1 cellular context compared by ENCODE assay signal in the genomic region with DNA sequence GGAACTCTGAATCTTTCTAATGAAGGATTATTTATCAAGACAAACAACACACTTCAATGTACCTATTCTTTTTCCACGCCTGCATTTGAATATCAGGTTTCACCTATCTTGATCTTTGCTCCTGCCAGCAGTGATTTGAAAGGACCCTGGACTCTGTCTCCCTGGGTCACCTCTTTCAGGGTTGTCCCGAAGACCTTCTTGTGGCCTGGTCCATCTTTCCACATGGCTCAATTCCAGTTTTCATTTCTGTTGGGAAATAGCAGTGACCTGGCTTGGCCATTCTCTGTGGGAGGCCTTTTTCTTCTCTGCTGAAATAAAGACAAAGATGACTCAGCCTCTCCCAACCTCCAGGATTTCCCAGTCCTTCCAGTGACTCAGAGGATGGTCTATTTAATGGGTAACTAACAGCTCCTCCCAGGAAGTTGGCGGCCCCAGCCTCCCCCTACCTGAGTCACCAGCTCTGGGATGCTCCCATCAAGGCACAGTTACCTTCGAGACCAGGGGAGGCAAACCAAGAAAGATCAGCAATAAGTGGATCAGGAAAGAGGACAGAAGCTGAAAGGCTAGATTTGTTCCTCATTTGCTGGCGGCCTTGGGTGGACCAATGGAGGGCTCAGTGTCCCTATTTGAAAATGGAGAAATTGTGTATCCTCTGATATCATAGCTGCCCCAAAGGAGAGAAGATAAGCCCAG.
TF ChIP-seq lines count a peak whose summit lies in the region.

No MANE protein-coding gene starts in this region.

TF ChIP-seq in HepG2, 621 proteins besides CTCF, POLR2A, EP300 and RAD21 (continued from another document and continues in another):
- TF ChIP-seq BCL6 (CRISPR knock-in tag; IDR thresholded peaks at IDR 0.05) (peak; percentile 89), TP53 (CRISPR knock-in tag; conservative IDR thresholded peaks at IDR 0.05) (0 out of 2 replicates have a peak, but pooled peaks have one; percentile 22), ZNF552 (CRISPR knock-in tag; IDR thresholded peaks at IDR 0.05; ENCODE audit: borderline replicate concordance) (0 out of 2 replicates have a peak, but pooled peaks have one; percentile 63), CREM (IDR thresholded peaks at IDR 0.05) (peak; percentile 76), CREM (CRISPR knock-in tag; IDR thresholded peaks at IDR 0.05) (no peak), DR1 (CRISPR knock-in tag; IDR thresholded peaks at IDR 0.05) (0 out of 2 replicates have a peak, but pooled peaks have one; percentile 9), CHCHD3 (CRISPR knock-in tag; IDR thresholded peaks at IDR 0.05) (no peak), PCBP1 (IDR thresholded peaks at IDR 0.05; ENCODE audit: borderline replicate concordance, low read depth, low read length) (no peak), ZNF501 (CRISPR knock-in tag; IDR thresholded peaks at IDR 0.05) (peak; percentile 86; the same call in 1 of the 2 replicates), SIN3A (IDR thresholded peaks at IDR 0.05; ENCODE audit: borderline replicate concordance, low read depth, low read length) (peak; percentile 70; the same call in 1 of the 2 replicates), TBX2 (CRISPR knock-in tag; IDR thresholded peaks at IDR 0.05; ENCODE audit: borderline replicate concordance) (peak; percentile 86), RXRB (CRISPR knock-in tag; IDR thresholded peaks at IDR 0.05; ENCODE audit: borderline replicate concordance) (peak; percentile 96), ZNF225 (CRISPR knock-in tag; IDR thresholded peaks at IDR 0.05) (no peak; the same call in 1 of the 2 replicates), MTF2 (CRISPR knock-in tag; IDR thresholded peaks at IDR 0.05; ENCODE audit: borderline replicate concordance) (no peak), SKI (IDR thresholded peaks at IDR 0.05; ENCODE audit: partially characterized antibody) (peak; percentile 80), SSRP1 (CRISPR knock-in tag; IDR thresholded peaks at IDR 0.05) (no peak; the same call in 1 of the 2 replicates), MYNN (CRISPR knock-in tag; IDR thresholded peaks at IDR 0.05; ENCODE audit: low read depth) (no peak), MEF2D (CRISPR knock-in tag; IDR thresholded peaks at IDR 0.05) (peak; percentile 82; the same call in 1 of the 2 replicates), ZNF614 (CRISPR knock-in tag; IDR thresholded peaks at IDR 0.05; ENCODE audit: borderline replicate concordance) (peak; percentile 91), ZNF33B (CRISPR knock-in tag; IDR thresholded peaks at IDR 0.05) (no peak), ZNF382 (CRISPR knock-in tag; IDR thresholded peaks at IDR 0.05; ENCODE audit: borderline replicate concordance) (no peak), SETDB1 (CRISPR knock-in tag; IDR thresholded peaks at IDR 0.05; ENCODE audit: borderline replicate concordance) (no peak), EHMT2 (IDR thresholded peaks at IDR 0.05; ENCODE audit: borderline replicate concordance, low read depth, low read length) (peak; percentile 69), ZSCAN12 (CRISPR knock-in tag; IDR thresholded peaks at IDR 0.05) (no peak), WIZ (CRISPR knock-in tag; IDR thresholded peaks at IDR 0.05) (no peak), ZNF569 (CRISPR knock-in tag; IDR thresholded peaks at IDR 0.05; ENCODE audit: borderline replicate concordance) (no peak), NFRKB (IDR thresholded peaks at IDR 0.05) (no peak), GFI1 (CRISPR knock-in tag; IDR thresholded peaks at IDR 0.05; ENCODE audit: borderline replicate concordance) (peak; percentile 100), ISL2 (CRISPR knock-in tag; IDR thresholded peaks at IDR 0.05) (peak; percentile 42), SOX5 (CRISPR knock-in tag; IDR thresholded peaks at IDR 0.05; ENCODE audit: borderline replicate concordance) (peak; percentile 85), ELF1 (CRISPR knock-in tag; IDR thresholded peaks at IDR 0.05) (peak; percentile 79), ELF3 (CRISPR knock-in tag; IDR thresholded peaks at IDR 0.05) (peak; percentile 87), ZNF180 (CRISPR knock-in tag; IDR thresholded peaks at IDR 0.05; ENCODE audit: borderline replicate concordance, low read depth) (no peak), STAT5B (CRISPR knock-in tag; IDR thresholded peaks at IDR 0.05) (no peak), NFE2 (CRISPR knock-in tag; IDR thresholded peaks at IDR 0.05) (peak; percentile 83), NR2F1 (CRISPR knock-in tag; IDR thresholded peaks at IDR 0.05) (peak; percentile 80 to 96), ZNF816 (CRISPR knock-in tag; IDR thresholded peaks at IDR 0.05; ENCODE audit: borderline replicate concordance) (no peak; the same call in 1 of the 2 replicates), FOXO1 (CRISPR knock-in tag; IDR thresholded peaks at IDR 0.05) (no peak; the same call in 1 of the 2 replicates), MIER3 (CRISPR knock-in tag; IDR thresholded peaks at IDR 0.05; ENCODE audit: borderline replicate concordance) (peak; percentile 87; the same call in 1 of the 2 replicates), CENPX (CRISPR knock-in tag; IDR thresholded peaks at IDR 0.05) (no peak), SAP130 (CRISPR knock-in tag; IDR thresholded peaks at IDR 0.05; ENCODE audit: low read depth) (peak; percentile 87), ZNF598 (CRISPR knock-in tag; IDR thresholded peaks at IDR 0.05; ENCODE audit: borderline replicate concordance) (no peak), KMT2A (CRISPR knock-in tag; IDR thresholded peaks at IDR 0.05) (no peak), ZNF850 (CRISPR knock-in tag; conservative IDR thresholded peaks at IDR 0.05) (no peak), ZNF749 (CRISPR knock-in tag; IDR thresholded peaks at IDR 0.05; ENCODE audit: borderline replicate concordance) (peak; percentile 10; the same call in 1 of the 2 replicates), KDM5A (IDR thresholded peaks at IDR 0.05; ENCODE audit: borderline replicate concordance, low read length) (no peak), KDM6A (CRISPR knock-in tag; IDR thresholded peaks at IDR 0.05; ENCODE audit: low read depth) (peak; percentile 67), NRL (CRISPR knock-in tag; IDR thresholded peaks at IDR 0.05; ENCODE audit: borderline replicate concordance) (no peak)
- TF ChIP-seq, protein P1, sequence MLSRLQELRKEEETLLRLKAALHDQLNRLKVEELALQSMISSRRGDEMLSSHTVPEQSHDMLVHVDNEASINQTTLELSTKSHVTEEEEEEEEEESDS (CRISPR knock-in tag; IDR thresholded peaks at IDR 0.05; ENCODE audit: borderline replicate concordance) = no peak
- TF ChIP-seq, protein P2, sequence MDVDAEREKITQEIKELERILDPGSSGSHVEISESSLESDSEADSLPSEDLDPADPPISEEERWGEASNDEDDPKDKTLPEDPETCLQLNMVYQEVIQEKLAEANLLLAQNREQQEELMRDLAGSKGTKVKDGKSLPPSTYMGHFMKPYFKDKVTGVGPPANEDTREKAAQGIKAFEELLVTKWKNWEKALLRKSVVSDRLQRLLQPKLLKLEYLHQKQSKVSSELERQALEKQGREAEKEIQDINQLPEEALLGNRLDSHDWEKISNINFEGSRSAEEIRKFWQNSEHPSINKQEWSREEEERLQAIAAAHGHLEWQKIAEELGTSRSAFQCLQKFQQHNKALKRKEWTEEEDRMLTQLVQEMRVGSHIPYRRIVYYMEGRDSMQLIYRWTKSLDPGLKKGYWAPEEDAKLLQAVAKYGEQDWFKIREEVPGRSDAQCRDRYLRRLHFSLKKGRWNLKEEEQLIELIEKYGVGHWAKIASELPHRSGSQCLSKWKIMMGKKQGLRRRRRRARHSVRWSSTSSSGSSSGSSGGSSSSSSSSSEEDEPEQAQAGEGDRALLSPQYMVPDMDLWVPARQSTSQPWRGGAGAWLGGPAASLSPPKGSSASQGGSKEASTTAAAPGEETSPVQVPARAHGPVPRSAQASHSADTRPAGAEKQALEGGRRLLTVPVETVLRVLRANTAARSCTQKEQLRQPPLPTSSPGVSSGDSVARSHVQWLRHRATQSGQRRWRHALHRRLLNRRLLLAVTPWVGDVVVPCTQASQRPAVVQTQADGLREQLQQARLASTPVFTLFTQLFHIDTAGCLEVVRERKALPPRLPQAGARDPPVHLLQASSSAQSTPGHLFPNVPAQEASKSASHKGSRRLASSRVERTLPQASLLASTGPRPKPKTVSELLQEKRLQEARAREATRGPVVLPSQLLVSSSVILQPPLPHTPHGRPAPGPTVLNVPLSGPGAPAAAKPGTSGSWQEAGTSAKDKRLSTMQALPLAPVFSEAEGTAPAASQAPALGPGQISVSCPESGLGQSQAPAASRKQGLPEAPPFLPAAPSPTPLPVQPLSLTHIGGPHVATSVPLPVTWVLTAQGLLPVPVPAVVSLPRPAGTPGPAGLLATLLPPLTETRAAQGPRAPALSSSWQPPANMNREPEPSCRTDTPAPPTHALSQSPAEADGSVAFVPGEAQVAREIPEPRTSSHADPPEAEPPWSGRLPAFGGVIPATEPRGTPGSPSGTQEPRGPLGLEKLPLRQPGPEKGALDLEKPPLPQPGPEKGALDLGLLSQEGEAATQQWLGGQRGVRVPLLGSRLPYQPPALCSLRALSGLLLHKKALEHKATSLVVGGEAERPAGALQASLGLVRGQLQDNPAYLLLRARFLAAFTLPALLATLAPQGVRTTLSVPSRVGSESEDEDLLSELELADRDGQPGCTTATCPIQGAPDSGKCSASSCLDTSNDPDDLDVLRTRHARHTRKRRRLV (CRISPR knock-in tag; IDR thresholded peaks at IDR 0.05) = peak; percentile 63; the same call in 1 of the 2 replicates
- TF ChIP-seq, protein P3, sequence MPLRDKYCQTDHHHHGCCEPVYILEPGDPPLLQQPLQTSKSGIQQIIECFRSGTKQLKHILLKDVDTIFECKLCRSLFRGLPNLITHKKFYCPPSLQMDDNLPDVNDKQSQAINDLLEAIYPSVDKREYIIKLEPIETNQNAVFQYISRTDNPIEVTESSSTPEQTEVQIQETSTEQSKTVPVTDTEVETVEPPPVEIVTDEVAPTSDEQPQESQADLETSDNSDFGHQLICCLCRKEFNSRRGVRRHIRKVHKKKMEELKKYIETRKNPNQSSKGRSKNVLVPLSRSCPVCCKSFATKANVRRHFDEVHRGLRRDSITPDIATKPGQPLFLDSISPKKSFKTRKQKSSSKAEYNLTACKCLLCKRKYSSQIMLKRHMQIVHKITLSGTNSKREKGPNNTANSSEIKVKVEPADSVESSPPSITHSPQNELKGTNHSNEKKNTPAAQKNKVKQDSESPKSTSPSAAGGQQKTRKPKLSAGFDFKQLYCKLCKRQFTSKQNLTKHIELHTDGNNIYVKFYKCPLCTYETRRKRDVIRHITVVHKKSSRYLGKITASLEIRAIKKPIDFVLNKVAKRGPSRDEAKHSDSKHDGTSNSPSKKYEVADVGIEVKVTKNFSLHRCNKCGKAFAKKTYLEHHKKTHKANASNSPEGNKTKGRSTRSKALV (CRISPR knock-in tag; IDR thresholded peaks at IDR 0.05) = no peak
- TF ChIP-seq, protein P4, sequence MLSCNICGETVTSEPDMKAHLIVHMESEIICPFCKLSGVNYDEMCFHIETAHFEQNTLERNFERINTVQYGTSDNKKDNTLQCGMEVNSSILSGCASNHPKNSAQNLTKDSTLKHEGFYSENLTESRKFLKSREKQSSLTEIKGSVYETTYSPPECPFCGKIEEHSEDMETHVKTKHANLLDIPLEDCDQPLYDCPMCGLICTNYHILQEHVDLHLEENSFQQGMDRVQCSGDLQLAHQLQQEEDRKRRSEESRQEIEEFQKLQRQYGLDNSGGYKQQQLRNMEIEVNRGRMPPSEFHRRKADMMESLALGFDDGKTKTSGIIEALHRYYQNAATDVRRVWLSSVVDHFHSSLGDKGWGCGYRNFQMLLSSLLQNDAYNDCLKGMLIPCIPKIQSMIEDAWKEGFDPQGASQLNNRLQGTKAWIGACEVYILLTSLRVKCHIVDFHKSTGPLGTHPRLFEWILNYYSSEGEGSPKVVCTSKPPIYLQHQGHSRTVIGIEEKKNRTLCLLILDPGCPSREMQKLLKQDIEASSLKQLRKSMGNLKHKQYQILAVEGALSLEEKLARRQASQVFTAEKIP (CRISPR knock-in tag; IDR thresholded peaks at IDR 0.05; ENCODE audit: borderline replicate concordance) = no peak
- TF ChIP-seq, protein P5, sequence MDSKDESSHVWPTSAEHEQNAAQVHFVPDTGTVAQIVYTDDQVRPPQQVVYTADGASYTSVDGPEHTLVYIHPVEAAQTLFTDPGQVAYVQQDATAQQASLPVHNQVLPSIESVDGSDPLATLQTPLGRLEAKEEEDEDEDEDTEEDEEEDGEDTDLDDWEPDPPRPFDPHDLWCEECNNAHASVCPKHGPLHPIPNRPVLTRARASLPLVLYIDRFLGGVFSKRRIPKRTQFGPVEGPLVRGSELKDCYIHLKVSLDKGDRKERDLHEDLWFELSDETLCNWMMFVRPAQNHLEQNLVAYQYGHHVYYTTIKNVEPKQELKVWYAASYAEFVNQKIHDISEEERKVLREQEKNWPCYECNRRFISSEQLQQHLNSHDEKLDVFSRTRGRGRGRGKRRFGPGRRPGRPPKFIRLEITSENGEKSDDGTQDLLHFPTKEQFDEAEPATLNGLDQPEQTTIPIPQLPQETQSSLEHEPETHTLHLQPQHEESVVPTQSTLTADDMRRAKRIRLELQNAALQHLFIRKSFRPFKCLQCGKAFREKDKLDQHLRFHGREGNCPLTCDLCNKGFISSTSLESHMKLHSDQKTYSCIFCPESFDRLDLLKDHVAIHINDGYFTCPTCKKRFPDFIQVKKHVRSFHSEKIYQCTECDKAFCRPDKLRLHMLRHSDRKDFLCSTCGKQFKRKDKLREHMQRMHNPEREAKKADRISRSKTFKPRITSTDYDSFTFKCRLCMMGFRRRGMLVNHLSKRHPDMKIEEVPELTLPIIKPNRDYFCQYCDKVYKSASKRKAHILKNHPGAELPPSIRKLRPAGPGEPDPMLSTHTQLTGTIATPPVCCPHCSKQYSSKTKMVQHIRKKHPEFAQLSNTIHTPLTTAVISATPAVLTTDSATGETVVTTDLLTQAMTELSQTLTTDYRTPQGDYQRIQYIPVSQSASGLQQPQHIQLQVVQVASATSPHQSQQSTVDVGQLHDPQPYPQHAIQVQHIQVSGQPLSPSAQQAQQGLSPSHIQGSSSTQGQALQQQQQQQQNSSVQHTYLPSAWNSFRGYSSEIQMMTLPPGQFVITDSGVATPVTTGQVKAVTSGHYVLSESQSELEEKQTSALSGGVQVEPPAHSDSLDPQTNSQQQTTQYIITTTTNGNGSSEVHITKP (CRISPR knock-in tag; IDR thresholded peaks at IDR 0.05; ENCODE audit: low read depth) = peak; percentile 87
- TF ChIP-seq, protein P6, sequence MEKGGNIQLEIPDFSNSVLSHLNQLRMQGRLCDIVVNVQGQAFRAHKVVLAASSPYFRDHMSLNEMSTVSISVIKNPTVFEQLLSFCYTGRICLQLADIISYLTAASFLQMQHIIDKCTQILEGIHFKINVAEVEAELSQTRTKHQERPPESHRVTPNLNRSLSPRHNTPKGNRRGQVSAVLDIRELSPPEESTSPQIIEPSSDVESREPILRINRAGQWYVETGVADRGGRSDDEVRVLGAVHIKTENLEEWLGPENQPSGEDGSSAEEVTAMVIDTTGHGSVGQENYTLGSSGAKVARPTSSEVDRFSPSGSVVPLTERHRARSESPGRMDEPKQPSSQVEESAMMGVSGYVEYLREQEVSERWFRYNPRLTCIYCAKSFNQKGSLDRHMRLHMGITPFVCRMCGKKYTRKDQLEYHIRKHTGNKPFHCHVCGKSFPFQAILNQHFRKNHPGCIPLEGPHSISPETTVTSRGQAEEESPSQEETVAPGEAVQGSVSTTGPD (CRISPR knock-in tag; IDR thresholded peaks at IDR 0.05) = no peak
- TF ChIP-seq, protein P7, sequence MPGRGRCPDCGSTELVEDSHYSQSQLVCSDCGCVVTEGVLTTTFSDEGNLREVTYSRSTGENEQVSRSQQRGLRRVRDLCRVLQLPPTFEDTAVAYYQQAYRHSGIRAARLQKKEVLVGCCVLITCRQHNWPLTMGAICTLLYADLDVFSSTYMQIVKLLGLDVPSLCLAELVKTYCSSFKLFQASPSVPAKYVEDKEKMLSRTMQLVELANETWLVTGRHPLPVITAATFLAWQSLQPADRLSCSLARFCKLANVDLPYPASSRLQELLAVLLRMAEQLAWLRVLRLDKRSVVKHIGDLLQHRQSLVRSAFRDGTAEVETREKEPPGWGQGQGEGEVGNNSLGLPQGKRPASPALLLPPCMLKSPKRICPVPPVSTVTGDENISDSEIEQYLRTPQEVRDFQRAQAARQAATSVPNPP (CRISPR knock-in tag; IDR thresholded peaks at IDR 0.05) = 0 out of 2 replicates have a peak, but pooled peaks have one; percentile 26
